1 cellular context compared by ENCODE assay signal in genomic region chr5:160438316-160439204, GRCh38.
TF ChIP-seq lines count a peak whose summit lies in the region.

No MANE protein-coding gene starts in this region.

TF ChIP-seq in H1, 55 proteins besides CTCF, POLR2A, EP300 and RAD21:
- peak; percentile 58 for TF ChIP-seq ASH2L (IDR thresholded peaks at IDR 0.05; ENCODE audit: low read length)
- TF ChIP-seq, protein P1, sequence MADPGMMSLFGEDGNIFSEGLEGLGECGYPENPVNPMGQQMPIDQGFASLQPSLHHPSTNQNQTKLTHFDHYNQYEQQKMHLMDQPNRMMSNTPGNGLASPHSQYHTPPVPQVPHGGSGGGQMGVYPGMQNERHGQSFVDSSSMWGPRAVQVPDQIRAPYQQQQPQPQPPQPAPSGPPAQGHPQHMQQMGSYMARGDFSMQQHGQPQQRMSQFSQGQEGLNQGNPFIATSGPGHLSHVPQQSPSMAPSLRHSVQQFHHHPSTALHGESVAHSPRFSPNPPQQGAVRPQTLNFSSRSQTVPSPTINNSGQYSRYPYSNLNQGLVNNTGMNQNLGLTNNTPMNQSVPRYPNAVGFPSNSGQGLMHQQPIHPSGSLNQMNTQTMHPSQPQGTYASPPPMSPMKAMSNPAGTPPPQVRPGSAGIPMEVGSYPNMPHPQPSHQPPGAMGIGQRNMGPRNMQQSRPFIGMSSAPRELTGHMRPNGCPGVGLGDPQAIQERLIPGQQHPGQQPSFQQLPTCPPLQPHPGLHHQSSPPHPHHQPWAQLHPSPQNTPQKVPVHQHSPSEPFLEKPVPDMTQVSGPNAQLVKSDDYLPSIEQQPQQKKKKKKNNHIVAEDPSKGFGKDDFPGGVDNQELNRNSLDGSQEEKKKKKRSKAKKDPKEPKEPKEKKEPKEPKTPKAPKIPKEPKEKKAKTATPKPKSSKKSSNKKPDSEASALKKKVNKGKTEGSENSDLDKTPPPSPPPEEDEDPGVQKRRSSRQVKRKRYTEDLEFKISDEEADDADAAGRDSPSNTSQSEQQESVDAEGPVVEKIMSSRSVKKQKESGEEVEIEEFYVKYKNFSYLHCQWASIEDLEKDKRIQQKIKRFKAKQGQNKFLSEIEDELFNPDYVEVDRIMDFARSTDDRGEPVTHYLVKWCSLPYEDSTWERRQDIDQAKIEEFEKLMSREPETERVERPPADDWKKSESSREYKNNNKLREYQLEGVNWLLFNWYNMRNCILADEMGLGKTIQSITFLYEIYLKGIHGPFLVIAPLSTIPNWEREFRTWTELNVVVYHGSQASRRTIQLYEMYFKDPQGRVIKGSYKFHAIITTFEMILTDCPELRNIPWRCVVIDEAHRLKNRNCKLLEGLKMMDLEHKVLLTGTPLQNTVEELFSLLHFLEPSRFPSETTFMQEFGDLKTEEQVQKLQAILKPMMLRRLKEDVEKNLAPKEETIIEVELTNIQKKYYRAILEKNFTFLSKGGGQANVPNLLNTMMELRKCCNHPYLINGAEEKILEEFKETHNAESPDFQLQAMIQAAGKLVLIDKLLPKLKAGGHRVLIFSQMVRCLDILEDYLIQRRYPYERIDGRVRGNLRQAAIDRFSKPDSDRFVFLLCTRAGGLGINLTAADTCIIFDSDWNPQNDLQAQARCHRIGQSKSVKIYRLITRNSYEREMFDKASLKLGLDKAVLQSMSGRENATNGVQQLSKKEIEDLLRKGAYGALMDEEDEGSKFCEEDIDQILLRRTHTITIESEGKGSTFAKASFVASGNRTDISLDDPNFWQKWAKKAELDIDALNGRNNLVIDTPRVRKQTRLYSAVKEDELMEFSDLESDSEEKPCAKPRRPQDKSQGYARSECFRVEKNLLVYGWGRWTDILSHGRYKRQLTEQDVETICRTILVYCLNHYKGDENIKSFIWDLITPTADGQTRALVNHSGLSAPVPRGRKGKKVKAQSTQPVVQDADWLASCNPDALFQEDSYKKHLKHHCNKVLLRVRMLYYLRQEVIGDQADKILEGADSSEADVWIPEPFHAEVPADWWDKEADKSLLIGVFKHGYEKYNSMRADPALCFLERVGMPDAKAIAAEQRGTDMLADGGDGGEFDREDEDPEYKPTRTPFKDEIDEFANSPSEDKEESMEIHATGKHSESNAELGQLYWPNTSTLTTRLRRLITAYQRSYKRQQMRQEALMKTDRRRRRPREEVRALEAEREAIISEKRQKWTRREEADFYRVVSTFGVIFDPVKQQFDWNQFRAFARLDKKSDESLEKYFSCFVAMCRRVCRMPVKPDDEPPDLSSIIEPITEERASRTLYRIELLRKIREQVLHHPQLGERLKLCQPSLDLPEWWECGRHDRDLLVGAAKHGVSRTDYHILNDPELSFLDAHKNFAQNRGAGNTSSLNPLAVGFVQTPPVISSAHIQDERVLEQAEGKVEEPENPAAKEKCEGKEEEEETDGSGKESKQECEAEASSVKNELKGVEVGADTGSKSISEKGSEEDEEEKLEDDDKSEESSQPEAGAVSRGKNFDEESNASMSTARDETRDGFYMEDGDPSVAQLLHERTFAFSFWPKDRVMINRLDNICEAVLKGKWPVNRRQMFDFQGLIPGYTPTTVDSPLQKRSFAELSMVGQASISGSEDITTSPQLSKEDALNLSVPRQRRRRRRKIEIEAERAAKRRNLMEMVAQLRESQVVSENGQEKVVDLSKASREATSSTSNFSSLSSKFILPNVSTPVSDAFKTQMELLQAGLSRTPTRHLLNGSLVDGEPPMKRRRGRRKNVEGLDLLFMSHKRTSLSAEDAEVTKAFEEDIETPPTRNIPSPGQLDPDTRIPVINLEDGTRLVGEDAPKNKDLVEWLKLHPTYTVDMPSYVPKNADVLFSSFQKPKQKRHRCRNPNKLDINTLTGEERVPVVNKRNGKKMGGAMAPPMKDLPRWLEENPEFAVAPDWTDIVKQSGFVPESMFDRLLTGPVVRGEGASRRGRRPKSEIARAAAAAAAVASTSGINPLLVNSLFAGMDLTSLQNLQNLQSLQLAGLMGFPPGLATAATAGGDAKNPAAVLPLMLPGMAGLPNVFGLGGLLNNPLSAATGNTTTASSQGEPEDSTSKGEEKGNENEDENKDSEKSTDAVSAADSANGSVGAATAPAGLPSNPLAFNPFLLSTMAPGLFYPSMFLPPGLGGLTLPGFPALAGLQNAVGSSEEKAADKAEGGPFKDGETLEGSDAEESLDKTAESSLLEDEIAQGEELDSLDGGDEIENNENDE (IDR thresholded peaks at IDR 0.05; ENCODE audit: insufficient replicate concordance, low read length): no peak
- no peak for TF ChIP-seq CEBPB (IDR thresholded peaks at IDR 0.05; ENCODE audit: low read depth, low read length)
- 0 out of 4 replicates have a peak, but pooled peaks of 1 of the 2 experiments have one; percentile 63 for TF ChIP-seq SIN3A (conservative IDR thresholded peaks at IDR 0.05 in 1 of 2, IDR thresholded peaks at IDR 0.05 in 1 of 2; ENCODE audit: low read depth in 1 of 2, low read length in 2 of 2)
- peak; percentile 71 for TF ChIP-seq SP4 (IDR thresholded peaks at IDR 0.05; ENCODE audit: low read length)
